In the genomic region with DNA sequence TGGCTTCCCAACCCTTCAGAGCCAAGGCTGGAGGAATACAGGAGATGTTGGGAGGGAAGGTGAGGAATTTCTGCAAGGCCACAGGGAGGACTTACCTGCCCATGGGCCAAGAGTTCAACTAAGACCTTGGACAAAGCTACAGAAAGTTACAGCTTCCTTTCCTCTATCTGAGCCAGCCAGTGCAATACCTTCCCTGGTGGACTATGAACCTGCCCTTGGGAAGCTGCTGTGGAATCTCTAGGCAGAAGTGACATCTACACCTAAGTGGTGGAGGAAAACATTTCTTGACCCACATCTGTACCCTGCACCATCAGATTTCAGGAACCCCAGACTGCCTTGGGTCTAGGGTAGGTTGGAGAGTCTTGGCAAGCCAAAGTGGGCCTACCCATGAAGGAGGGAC, we compare ENCODE assay signal across 2 cellular contexts.
"Had no signal": no experiment of that assay in that cellular context is flagged by ENCODE, and none has a peak within 500 bp of the region (broad histone marks: within the 10 kb centered on the region; RNA-seq: fewer than 3 reads in every experiment).

No MANE protein-coding gene starts in this region.

- H3K36me3 ChIP-seq: HAP-1 had no signal

- H3K9me3 ChIP-seq: HAP-1 had no signal

- H3K4me3 ChIP-seq: GM23248, HAP-1 had no signal

- H3K4me1 ChIP-seq: HAP-1 had no signal

- H3K9ac ChIP-seq: GM23248 had no signal

- H3K27ac ChIP-seq: GM23248 had no signal

- H2AFZ ChIP-seq: GM23248 had no signal
